15 cellular contexts compared by ENCODE assay signal in the genomic region with DNA sequence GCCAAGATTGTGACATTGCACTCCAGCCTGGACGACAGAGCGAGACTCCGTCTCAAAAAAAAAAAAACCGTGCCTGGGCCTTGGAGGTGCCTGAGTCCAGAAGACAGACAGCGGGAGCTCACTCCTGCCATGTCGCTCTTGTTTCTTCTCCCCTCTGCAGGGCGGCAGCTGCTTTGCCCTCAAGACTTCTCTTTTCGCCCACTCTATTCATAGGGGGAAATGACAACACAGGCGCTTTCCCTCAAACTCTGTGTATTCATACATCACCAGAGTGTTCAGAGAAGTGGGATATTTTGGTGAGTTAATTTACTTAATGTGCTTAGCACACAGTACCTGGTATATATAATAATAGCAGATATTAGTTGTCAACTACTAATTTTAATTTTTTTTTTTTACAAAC. TPM values are rescaled to one million over a fixed set of nuclear protein-coding genes. Genes with fewer than 3 reads are reported as not detected.
DNase-seq lines count a peak whose midpoint lies in the region; ATAC-seq, FAIRE-seq and TF ChIP-seq lines count a peak whose summit lies in the region.
"Had no signal": no experiment of that assay in that cellular context is flagged by ENCODE, and none has a peak within 500 bp of the region (broad histone marks: within the 10 kb centered on the region; RNA-seq: fewer than 3 reads in every experiment).

No MANE protein-coding gene starts in this region.

- peak overlapping the region; percentile 99 for H3K27ac Mint-ChIP-seq in CD8-positive, alpha-beta T cell
- peak overlapping the region; percentile 40 for H3K27ac Mint-ChIP-seq in activated T-helper 1 cell treated with anti-CD3 and anti-CD28 coated beads, Interleukin-12 subunit alpha, Interleukin-12 subunit beta, Interleukin-2, Interleukin-4 antibody, amounts not matched to agents 30 ng/mL and 10 ng/mL and 1 ng/mL, durations not matched to agents 14 hours and 24 hours and 36 hours
- H3K27ac Mint-ChIP-seq: activated naive CD4-positive, alpha-beta T cell treated with anti-CD3 and anti-CD28 coated beads for 36 hours had no signal

- POLR2A ChIA-PET in CD8-positive, alpha-beta T cell (lab: Charles Lee), result interaction anchor here (1.1 kb wide), 1 partner anchor 49 kb away, joined by 3 read pairs; the partner anchor contains the start of gene AP5Z1

- H3K36me3 Mint-ChIP-seq in CD8-positive, alpha-beta T cell, result peaks cover 36% of the 10 kb centered on the region
- H3K36me3 Mint-ChIP-seq in activated T-helper 1 cell treated with anti-CD3 and anti-CD28 coated beads, Interleukin-12 subunit alpha, Interleukin-12 subunit beta, Interleukin-2, Interleukin-4 antibody, amounts not matched to agents 30 ng/mL and 10 ng/mL and 1 ng/mL, durations not matched to agents 14 hours and 24 hours and 36 hours (ENCODE audit: low read depth), result peaks cover 3% of the 10 kb centered on the region

- H3K4me1 ChIP-seq in CD8-positive, alpha-beta T cell (ENCODE audit: insufficient read depth, low read length), result peaks cover 67% of the 10 kb centered on the region
- peaks cover 58% of the 10 kb centered on the region for H3K4me1 ChIP-seq in lower lobe of right lung
- H3K4me1 ChIP-seq: colonic mucosa had no signal

- H3K27me3 Mint-ChIP-seq in CD8-positive, alpha-beta T cell (ENCODE audit: low read depth), result no peaks in the 10 kb centered on the region
- no peaks in the 10 kb centered on the region for H3K27me3 Mint-ChIP-seq in activated T-helper 1 cell treated with anti-CD3 and anti-CD28 coated beads, Interleukin-12 subunit alpha, Interleukin-12 subunit beta, Interleukin-2, Interleukin-4 antibody, amounts not matched to agents 30 ng/mL and 10 ng/mL and 1 ng/mL, durations not matched to agents 14 hours and 24 hours and 36 hours (ENCODE audit: insufficient read depth)

- ATAC-seq in CD8-positive, alpha-beta T cell, result no peak
- ATAC-seq in lower lobe of right lung, result peak in 1 of 2 donors; percentile 22
- ATAC-seq in stimulated activated naive CD8-positive, alpha-beta T cell treated with anti-CD3 and anti-CD28 coated beads, Interleukin-15, Interleukin-2, amounts not matched to agents 100 U/mL and 50 U/mL, for 24 hours, result peak; percentile 38
- no peak for ATAC-seq in GM21786 (IDR thresholded peaks at IDR 0.05; ENCODE audit: unreplicated experiment)

- CTCF ChIA-PET in CD8-positive, alpha-beta T cell (lab: Charles Lee), result interaction anchor here (0.9 to 2.9 kb wide), 5 partner anchors 9 to 85 kb away, joined by 3 to 13 read pairs (median 4); no protein-coding TSS in a partner anchor

- TF ChIP-seq CTCF in CD8-positive, alpha-beta T cell (IDR thresholded peaks at IDR 0.05), result no peak
- TF ChIP-seq CTCF in lower lobe of right lung (IDR thresholded peaks at IDR 0.05), result no peak

- intact Hi-C loops in CD8-positive, alpha-beta T cell (cut with DNase I, micrococcal nuclease), result loop anchor here in 1 of 2 experiments (5.0 kb wide), 1 partner anchor 84 kb away; no protein-coding TSS in a partner anchor
- intact Hi-C loops in activated T-helper 1 cell treated with anti-CD3 and anti-CD28 coated beads, Interleukin-12 subunit alpha, Interleukin-12 subunit beta, Interleukin-2, Interleukin-4 antibody, amounts not matched to agents 30 ng/mL and 10 ng/mL and 1 ng/mL, durations not matched to agents 14 hours and 24 hours and 36 hours (cut with micrococcal nuclease), result no loop called here
- intact Hi-C loops in lower lobe of right lung (cut with DNase I), result no loop called here

- FAIRE-seq in GM19239 (lab: Jason Lieb, UNC), result no peak
- FAIRE-seq: kidney had no signal

- H3K9me3 Mint-ChIP-seq in CD8-positive, alpha-beta T cell, result no peaks in the 10 kb centered on the region
- no peaks in the 10 kb centered on the region for H3K9me3 Mint-ChIP-seq in activated T-helper 1 cell treated with anti-CD3 and anti-CD28 coated beads, Interleukin-12 subunit alpha, Interleukin-12 subunit beta, Interleukin-2, Interleukin-4 antibody, amounts not matched to agents 30 ng/mL and 10 ng/mL and 1 ng/mL, durations not matched to agents 14 hours and 24 hours and 36 hours
- H3K9me3 Mint-ChIP-seq: activated naive CD4-positive, alpha-beta T cell treated with anti-CD3 and anti-CD28 coated beads for 36 hours had no signal

- H3K27ac ChIP-seq in CD8-positive, alpha-beta T cell (ENCODE audit: low read depth, low read length), result peak overlapping the region; percentile 94
- H3K27ac ChIP-seq in lower lobe of right lung, result peak overlapping the region; percentile 94

- no peaks in the 10 kb centered on the region for H3K27me3 ChIP-seq in CD8-positive, alpha-beta T cell (ENCODE audit: insufficient read depth, low read length)
- no peaks in the 10 kb centered on the region for H3K27me3 ChIP-seq in lower lobe of right lung (ENCODE audit: low read depth)
- H3K27me3 ChIP-seq: colonic mucosa had no signal

- H3K4me1 Mint-ChIP-seq in CD8-positive, alpha-beta T cell (ENCODE audit: low read depth), result peaks cover 58% of the 10 kb centered on the region
- peaks cover 24% of the 10 kb centered on the region for H3K4me1 Mint-ChIP-seq in activated T-helper 1 cell treated with anti-CD3 and anti-CD28 coated beads, Interleukin-12 subunit alpha, Interleukin-12 subunit beta, Interleukin-2, Interleukin-4 antibody, amounts not matched to agents 30 ng/mL and 10 ng/mL and 1 ng/mL, durations not matched to agents 14 hours and 24 hours and 36 hours (ENCODE audit: low read depth)

- no peaks in the 10 kb centered on the region for H3K36me3 ChIP-seq in CD8-positive, alpha-beta T cell (ENCODE audit: insufficient read depth, low read length)
- peaks cover 9% of the 10 kb centered on the region for H3K36me3 ChIP-seq in lower lobe of right lung
- H3K36me3 ChIP-seq: colonic mucosa had no signal

- DNase-seq in CD8-positive, alpha-beta T cell, result peak in 1 of 7 experiments; percentile 28
- DNase-seq in activated T-helper 1 cell treated with anti-CD3 and anti-CD28 coated beads, Interleukin-12 subunit alpha, Interleukin-12 subunit beta, Interleukin-2, Interleukin-4 antibody, amounts not matched to agents 30 ng/mL and 10 ng/mL and 1 ng/mL, durations not matched to agents 14 hours and 24 hours and 36 hours (ENCODE audit: low spot score), result no peak
- DNase-seq in lower lobe of right lung (no peak), HUDEP-2 (lab: John Stamatoyannopoulos, UW; ENCODE audit: unreplicated experiment in 76 of 76) (no peak), T-helper 2 cell (no peak), GM19239 (ENCODE audit: insufficient read length, low spot score) (no peak)
- no peak for DNase-seq in stimulated activated naive CD8-positive, alpha-beta T cell treated with anti-CD3 and anti-CD28 coated beads, Interleukin-15, Interleukin-2, amounts not matched to agents 100 U/mL and 50 U/mL, for 24 hours
- DNase-seq: activated naive CD4-positive, alpha-beta T cell treated with anti-CD3 and anti-CD28 coated beads for 36 hours; Calu3; colonic mucosa; kidney; nucleus accumbens; stimulated activated CD4-positive, alpha-beta T cell treated with anti-CD3 and anti-CD28 coated beads, Interleukin-2, amount 100 ng/mL, for 24 hours; stimulated activated naive CD4-positive, alpha-beta T cell had no signal

- peak overlapping the region; percentile 25 for H3K4me3 ChIP-seq in CD8-positive, alpha-beta T cell (ENCODE audit: low read depth, low read length)
- H3K4me3 ChIP-seq in lower lobe of right lung, result peak overlapping the region; percentile 60
- H3K4me3 ChIP-seq: colonic mucosa had no signal

- H3K9me3 ChIP-seq in CD8-positive, alpha-beta T cell (ENCODE audit: low read length), result no peaks in the 10 kb centered on the region
- no peaks in the 10 kb centered on the region for H3K9me3 ChIP-seq in lower lobe of right lung
- H3K9me3 ChIP-seq: colonic mucosa had no signal

- H3K4me3 Mint-ChIP-seq in CD8-positive, alpha-beta T cell, result peak overlapping the region; percentile 95
- H3K4me3 Mint-ChIP-seq in activated T-helper 1 cell treated with anti-CD3 and anti-CD28 coated beads, Interleukin-12 subunit alpha, Interleukin-12 subunit beta, Interleukin-2, Interleukin-4 antibody, amounts not matched to agents 30 ng/mL and 10 ng/mL and 1 ng/mL, durations not matched to agents 14 hours and 24 hours and 36 hours, result peak overlapping the region; percentile 58
- H3K4me3 Mint-ChIP-seq: activated naive CD4-positive, alpha-beta T cell treated with anti-CD3 and anti-CD28 coated beads for 36 hours had no signal

RNA-seq across cellular contexts. Expression of gene FOXK1, which starts 44.5 kb away (rescaled TPM):
- 10 to 100 TPM; 65.8 to 69.8 TPM for total RNA-seq in CD8-positive, alpha-beta T cell
- 37.7 and 37.9 TPM in 2 replicates for total RNA-seq in activated T-helper 1 cell treated with anti-CD3 and anti-CD28 coated beads, Interleukin-12 subunit alpha, Interleukin-12 subunit beta, Interleukin-2, Interleukin-4 antibody, amounts not matched to agents 30 ng/mL and 10 ng/mL and 1 ng/mL, durations not matched to agents 14 hours and 24 hours and 36 hours
- total RNA-seq in lower lobe of right lung, result 28.8 TPM

RNA-seq across cellular contexts. Expression of gene AP5Z1, which starts 48.9 kb away (rescaled TPM):
- total RNA-seq in CD8-positive, alpha-beta T cell, result 100 to 1,000 TPM; 129 to 131 TPM
- total RNA-seq in activated T-helper 1 cell treated with anti-CD3 and anti-CD28 coated beads, Interleukin-12 subunit alpha, Interleukin-12 subunit beta, Interleukin-2, Interleukin-4 antibody, amounts not matched to agents 30 ng/mL and 10 ng/mL and 1 ng/mL, durations not matched to agents 14 hours and 24 hours and 36 hours, result 55.9 and 56.8 TPM in 2 replicates
- 50.4 TPM for total RNA-seq in lower lobe of right lung
